9 cellular contexts compared by ENCODE assay signal in genomic region chr17:38455288-38455915, GRCh38. TPM values are rescaled to one million over a fixed set of nuclear protein-coding genes. Genes with fewer than 3 reads are reported as not detected.
DNase-seq lines count a peak whose midpoint lies in the region; ATAC-seq and TF ChIP-seq lines count a peak whose summit lies in the region.
"Had no signal": no experiment of that assay in that cellular context is flagged by ENCODE, and none has a peak within 500 bp of the region (broad histone marks: within the 10 kb centered on the region; RNA-seq: fewer than 3 reads in every experiment).

No MANE protein-coding gene starts in this region.

- no peak for ATAC-seq in GM19395 (IDR thresholded peaks at IDR 0.05; ENCODE audit: unreplicated experiment)

- TF ChIP-seq CTCF in right atrium auricular region (IDR thresholded peaks at IDR 0.05) (no peak), suprapubic skin (IDR thresholded peaks at IDR 0.05) (no peak), colonic mucosa (IDR thresholded peaks at IDR 0.05) (no peak)

- TF ChIP-seq EP300 in suprapubic skin (IDR thresholded peaks at IDR 0.05): no peak

- H3K9me3 ChIP-seq in HUES64 (ENCODE audit: insufficient read depth, low read depth, low read length) (no peaks in the 10 kb centered on the region), right atrium auricular region (no peaks in the 10 kb centered on the region), suprapubic skin (no peaks in the 10 kb centered on the region), colonic mucosa (no peaks in the 10 kb centered on the region)

- H3K27ac ChIP-seq in HUES64 (ENCODE audit: low read depth, low read length): peak overlapping the region; percentile 73
- peak overlapping the region; percentile 91 to 94 for H3K27ac ChIP-seq in right atrium auricular region
- peak overlapping the region; percentile 73 for H3K27ac ChIP-seq in suprapubic skin
- H3K27ac ChIP-seq in colonic mucosa: no peak overlapping the region

- 29% methylated on average over 8 of the region's 8 CpGs for WGBS in HUES64
- WGBS in suprapubic skin: 41% methylated on average over 4 of the region's 8 CpGs

- no peak overlapping the region for H3K9ac ChIP-seq in HUES64 (ENCODE audit: low read depth, low read length)
- no peak overlapping the region for H3K9ac ChIP-seq in colonic mucosa (ENCODE audit: low read depth in 2 of 2, low read length in 2 of 2)

- H3K4me3 ChIP-seq in HUES64 (ENCODE audit: low read length) (peak overlapping the region; percentile 59; the same call in 1 of the 2 replicates), right atrium auricular region (peak overlapping the region; percentile 10 to 51), suprapubic skin (peak overlapping the region; percentile 60), colonic mucosa (no peak overlapping the region)

- peak; percentile 59 for DNase-seq in SK-N-DZ (ENCODE audit: low spot score)
- DNase-seq in right atrium auricular region (ENCODE audit: low spot score): no peak
- DNase-seq in suprapubic skin (ENCODE audit: low spot score in 2 of 2): peak in 1 of 2 donors; percentile 59
- DNase-seq in colonic mucosa: no peak
- no peak for DNase-seq in activated naive CD4-positive, alpha-beta T cell (lab: John Stamatoyannopoulos, UW)
- DNase-seq: activated CD4-positive, alpha-beta T cell treated with anti-CD3 and anti-CD28 coated beads, Interleukin-2, amount 10 ng/mL, durations not matched to agents 24 days and 14 days; NCI-H446 treated with DMSO at 0.1 percent for 48 hours had no signal

- intact Hi-C loops in colonic mucosa (cut with DNase I): no loop called here

- TF ChIP-seq POLR2A in suprapubic skin (IDR thresholded peaks at IDR 0.05): no peak

- H3K27me3 ChIP-seq in HUES64 (ENCODE audit: insufficient read depth, low read length) (no peaks in the 10 kb centered on the region), right atrium auricular region (no peaks in the 10 kb centered on the region), suprapubic skin (no peaks in the 10 kb centered on the region), colonic mucosa (no peaks in the 10 kb centered on the region)

- H3K36me3 ChIP-seq in HUES64 (ENCODE audit: insufficient read depth, low read length) (peaks cover 23% of the 10 kb centered on the region), right atrium auricular region (peaks cover 25% of the 10 kb centered on the region), suprapubic skin (peaks cover 26% of the 10 kb centered on the region), colonic mucosa (no peaks in the 10 kb centered on the region)

- peaks cover 46% of the 10 kb centered on the region for H3K4me1 ChIP-seq in HUES64 (ENCODE audit: insufficient read depth, low read length)
- peaks cover 6 to 92% of the 10 kb centered on the region in 2 donors for H3K4me1 ChIP-seq in right atrium auricular region
- peaks cover 68% of the 10 kb centered on the region for H3K4me1 ChIP-seq in suprapubic skin
- H3K4me1 ChIP-seq in colonic mucosa: no peaks in the 10 kb centered on the region

RNA-seq across cellular contexts. Expression of gene ARHGAP23, which starts 27.1 kb away (rescaled TPM):
- polyA plus RNA-seq in HUES64 (2013, experiment 1 of 2): 39.3 TPM
- polyA plus RNA-seq in HUES64 (2013, experiment 2 of 2): 29.3 TPM
- polyA plus RNA-seq in SK-N-DZ (2014; cell fraction: cytosol; rRNA removed): 18.2 and 21.7 TPM in 2 replicates
- 20.8 and 21.0 TPM in 2 replicates for polyA plus RNA-seq in SK-N-DZ (2014; cell fraction: nucleus; rRNA removed)
- total RNA-seq in right atrium auricular region (10 to 100 TPM; 59.9 to 95.6 TPM), suprapubic skin (100 to 1,000 TPM in 3 of 4 donors, 10 to 100 TPM in 1; 94.8 to 149 (median 121) TPM), colonic mucosa (10 to 100 TPM in 1 of 2 donors, 1 to 10 TPM in 1; 4.0 to 14.1 TPM)

Comparison
In these comparisons a context has a peak if more than half of its experiments do, and no peak if none do; other contexts are left out.
1. RNA of gene ARHGAP23, which starts 27.1 kb away (total RNA-seq): 94.8 to 149 TPM in suprapubic skin and 59.9 to 95.6 TPM in right atrium auricular region; 4.0 to 14.1 TPM in colonic mucosa; every median in the first group is over 4 times any median in the second.